8 cellular contexts compared by ENCODE assay signal in genomic region chr11:76380161-76380976, GRCh38. TPM values are rescaled to one million over a fixed set of nuclear protein-coding genes. Genes with fewer than 3 reads are reported as not detected.
A peak's percentile ranks its signal among the peaks of the same experiment; 100 is the strongest.
DNase-seq lines count a peak whose midpoint lies in the region; ATAC-seq and TF ChIP-seq lines count a peak whose summit lies in the region.

No MANE protein-coding gene starts in this region.

- H3K36me3 Mint-ChIP-seq in WTC11 = no peaks in the 10 kb centered on the region
- H3K36me3 Mint-ChIP-seq in central memory CD8-positive, alpha-beta T cell (ENCODE audit: insufficient read depth) = peaks cover 11% of the 10 kb centered on the region

- no peak for TF ChIP-seq CTCF in AG09309 (IDR thresholded peaks at IDR 0.05; ENCODE audit: control insufficient read depth, insufficient read depth, low read depth, low read length, missing control alignments)
- no peak for TF ChIP-seq CTCF in WTC11 (IDR thresholded peaks at IDR 0.05)
- TF ChIP-seq CTCF in right lobe of liver (IDR thresholded peaks at IDR 0.05) = no peak

- POLR2A ChIA-PET in WTC11 (lab: Charles Lee) = no interaction called here

- H3K27ac ChIP-seq in right lobe of liver = peak overlapping the region; percentile 22 to 70 (median 61)

- H3K27ac Mint-ChIP-seq in WTC11 = peak overlapping the region; percentile 71; the same call in 1 of the 2 replicates
- peak overlapping the region; percentile 37 for H3K27ac Mint-ChIP-seq in central memory CD8-positive, alpha-beta T cell (ENCODE audit: low read depth)

- no peaks in the 10 kb centered on the region for H3K36me3 ChIP-seq in right lobe of liver

- peaks cover 39% of the 10 kb centered on the region for H3K4me1 Mint-ChIP-seq in WTC11
- H3K4me1 Mint-ChIP-seq in central memory CD8-positive, alpha-beta T cell = peaks cover 68% of the 10 kb centered on the region

- intact Hi-C loops in right lobe of liver (cut with DNase I) = no loop called here

- TF ChIP-seq POLR2A in right lobe of liver (IDR thresholded peaks at IDR 0.05) = no peak

- 0% methylated on average over 13 of the region's 84 CpGs for WGBS in right lobe of liver (ENCODE audit: insufficient coverage, low coverage, low lambda C conversion rate, missing lambda C conversion rate)

- CTCF ChIA-PET in WTC11 (lab: Charles Lee) = no interaction called here

- no peaks in the 10 kb centered on the region for H3K9me3 Mint-ChIP-seq in WTC11
- H3K9me3 Mint-ChIP-seq in central memory CD8-positive, alpha-beta T cell = no peaks in the 10 kb centered on the region

- no peaks in the 10 kb centered on the region for H3K9me3 ChIP-seq in right lobe of liver

- peaks cover 3% of the 10 kb centered on the region; the same call in 1 of the 2 replicates for H3K27me3 Mint-ChIP-seq in WTC11 (ENCODE audit: low read depth)
- H3K27me3 Mint-ChIP-seq in central memory CD8-positive, alpha-beta T cell = no peaks in the 10 kb centered on the region

- peak overlapping the region; percentile 91 for H3K4me3 ChIP-seq in AG09309 (ENCODE audit: control insufficient read depth, low read depth, low read length)
- H3K4me3 ChIP-seq in right lobe of liver = peak overlapping the region; percentile 86 to 94 (median 88)

- H3K27me3 ChIP-seq in right lobe of liver = no peaks in the 10 kb centered on the region

- DNase-seq in AG09309 (ENCODE audit: low read depth) (no peak), GM19238 (ENCODE audit: insufficient read length, low spot score) (peak; percentile 41), WTC11 (ENCODE audit: low spot score) (no peak), right lobe of liver (peak in 2 of 3 donors; percentile 46 to 64), NCI-H2171 treated with DMSO at 0.1 percent for 48 hours (lab: John Stamatoyannopoulos, UW) (no peak)
- DNase-seq in central memory CD8-positive, alpha-beta T cell (ENCODE audit: low spot score in 2 of 2) = peak; percentile 37 to 48
- peak in 2 of 3 donors; percentile 5 to 33 for DNase-seq in stimulated activated CD4-positive, alpha-beta T cell treated with anti-CD3 and anti-CD28 coated beads, TNF-alpha, amount 100 ng/mL, for 1 hour (ENCODE audit: low read depth in 3 of 3, low spot score in 1 of 3)

- peak overlapping the region; percentile 91 for H3K4me3 Mint-ChIP-seq in WTC11
- peak overlapping the region; percentile 93 for H3K4me3 Mint-ChIP-seq in central memory CD8-positive, alpha-beta T cell

- peak; percentile 13 for ATAC-seq in HG03571 (IDR thresholded peaks at IDR 0.05; ENCODE audit: unreplicated experiment)
- ATAC-seq in WTC11 = peak; percentile 12
- ATAC-seq in central memory CD8-positive, alpha-beta T cell (replicated peaks; ENCODE audit: extremely low read depth, poor library complexity, severe bottlenecking) = peak; percentile 40
- peak in 1 of 4 donors; percentile 1 for ATAC-seq in right lobe of liver

- H3K4me1 ChIP-seq in right lobe of liver = peaks cover 0 to 23% (median 9%) of the 10 kb centered on the region in 4 donors

TF ChIP-seq in WTC11, 78 proteins besides CTCF, POLR2A, EP300 and RAD21:
- peak; percentile 73; the same call in 1 of the 2 replicates for TF ChIP-seq ZNF219 (CRISPR knock-in tag; IDR thresholded peaks at IDR 0.05; ENCODE audit: borderline replicate concordance)
- no peak for TF ChIP-seq NR2C2 (CRISPR knock-in tag; IDR thresholded peaks at IDR 0.05)
- TF ChIP-seq ARID4B (CRISPR knock-in tag; IDR thresholded peaks at IDR 0.05; ENCODE audit: borderline replicate concordance) = no peak
- no peak for TF ChIP-seq SMAD3 (CRISPR knock-in tag; IDR thresholded peaks at IDR 0.05; ENCODE audit: borderline replicate concordance)
- no peak for TF ChIP-seq ZNF425 (CRISPR knock-in tag; conservative IDR thresholded peaks at IDR 0.05)
- TF ChIP-seq MXD4 (CRISPR knock-in tag; IDR thresholded peaks at IDR 0.05; ENCODE audit: borderline replicate concordance) = no peak
- 0 out of 2 replicates have a peak, but pooled peaks have one; percentile 20 for TF ChIP-seq CREM (CRISPR knock-in tag; IDR thresholded peaks at IDR 0.05)

RNA-seq across cellular contexts. Expression of gene THAP12, which starts 0.6 kb away (rescaled TPM):
- total RNA-seq in WTC11 (2021) = 26.9 to 27.6 TPM (median 27.4 TPM) in 3 replicates
- total RNA-seq in right lobe of liver = 10 to 100 TPM; 11.5 to 15.8 (median 12.5) TPM

RNA-seq across cellular contexts. Expression of gene GVQW3, which starts 0.8 kb away (rescaled TPM):
- 7.0 to 8.1 TPM (median 7.7 TPM) in 3 replicates for total RNA-seq in WTC11 (2021)
- total RNA-seq in right lobe of liver = under 1 TPM in 5 of 6 experiments, not detected in 1; 0.32 to 0.84 (median 0.49) TPM

Comparison
In these comparisons a context has a peak if more than half of its experiments do, and no peak if none do; other contexts are left out.
1. DNase-seq: peak in GM19238 (single experiment), central memory CD8-positive, alpha-beta T cell (2 of 2), right lobe of liver (2 of 3) and stimulated activated CD4-positive, alpha-beta T cell treated with anti-CD3 and anti-CD28 coated beads, TNF-alpha, amount 100 ng/mL, for 1 hour (2 of 3); none in AG09309 (single experiment), WTC11 (single experiment) and NCI-H2171 treated with DMSO at 0.1 percent for 48 hours (single experiment).